ENCODE assay signal across 1 cellular context in the genomic region with DNA sequence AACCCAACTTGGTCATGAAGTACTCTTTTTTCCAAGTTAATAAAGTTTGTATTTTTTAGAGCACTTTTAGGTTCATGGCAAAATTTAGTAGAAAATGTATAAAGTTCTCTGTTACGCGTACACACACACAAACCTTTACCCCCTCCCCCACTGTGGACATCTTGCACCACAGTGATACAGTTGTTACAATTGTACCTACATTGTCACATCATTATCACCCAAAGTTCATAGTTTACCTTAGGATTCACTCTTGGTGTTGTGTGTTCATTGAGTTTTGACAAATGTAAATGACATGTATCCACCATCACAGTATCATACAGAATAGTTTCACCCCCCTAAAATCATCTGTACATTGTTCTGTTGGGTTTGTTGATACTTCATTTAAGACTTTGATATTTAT.
TF ChIP-seq lines count a peak whose summit lies in the region.

No MANE protein-coding gene starts in this region.

TF ChIP-seq in IMR-90, 13 proteins besides CTCF, POLR2A, EP300 and RAD21:
- no peak for TF ChIP-seq MXI1 (IDR thresholded peaks at IDR 0.05; ENCODE audit: borderline replicate concordance, low read depth, low read length)
- TF ChIP-seq FOS (IDR thresholded peaks at IDR 0.05; ENCODE audit: low read depth, low read length), result no peak
- TF ChIP-seq CEBPB (IDR thresholded peaks at IDR 0.05; ENCODE audit: low read depth, low read length), result no peak
- no peak for TF ChIP-seq SMC3 (IDR thresholded peaks at IDR 0.05; ENCODE audit: low read depth, low read length)
- TF ChIP-seq, protein P1, sequence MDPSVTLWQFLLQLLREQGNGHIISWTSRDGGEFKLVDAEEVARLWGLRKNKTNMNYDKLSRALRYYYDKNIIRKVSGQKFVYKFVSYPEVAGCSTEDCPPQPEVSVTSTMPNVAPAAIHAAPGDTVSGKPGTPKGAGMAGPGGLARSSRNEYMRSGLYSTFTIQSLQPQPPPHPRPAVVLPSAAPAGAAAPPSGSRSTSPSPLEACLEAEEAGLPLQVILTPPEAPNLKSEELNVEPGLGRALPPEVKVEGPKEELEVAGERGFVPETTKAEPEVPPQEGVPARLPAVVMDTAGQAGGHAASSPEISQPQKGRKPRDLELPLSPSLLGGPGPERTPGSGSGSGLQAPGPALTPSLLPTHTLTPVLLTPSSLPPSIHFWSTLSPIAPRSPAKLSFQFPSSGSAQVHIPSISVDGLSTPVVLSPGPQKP (IDR thresholded peaks at IDR 0.05; ENCODE audit: borderline replicate concordance, low read depth, low read length), result no peak
- no peak for TF ChIP-seq BHLHE40 (IDR thresholded peaks at IDR 0.05; ENCODE audit: low read depth, low read length)
TF ChIP-seq in IMR-90: peak in this region for 0.
